ENCODE assay signal across 8 cellular contexts in the genomic region with DNA sequence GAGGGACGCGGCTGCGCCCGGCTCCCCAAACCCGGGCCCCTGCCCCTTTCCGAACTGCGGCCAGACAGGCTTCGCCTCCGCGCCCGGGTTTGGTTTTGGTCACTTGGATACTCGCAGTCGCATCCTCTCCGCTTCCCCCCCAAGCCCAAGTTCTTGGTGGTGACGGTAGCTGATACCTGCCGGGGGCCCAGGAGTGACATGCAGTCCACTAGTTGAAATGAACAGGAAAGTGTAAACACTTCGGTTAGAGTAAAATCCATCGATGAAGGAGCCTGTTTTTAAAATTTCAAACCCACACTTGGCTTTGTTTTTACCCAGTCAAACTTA. TPM values are rescaled to one million over a fixed set of nuclear protein-coding genes. Genes with fewer than 3 reads are reported as not detected.
DNase-seq lines count a peak whose midpoint lies in the region; ATAC-seq and TF ChIP-seq lines count a peak whose summit lies in the region.

No MANE protein-coding gene starts in this region.

- H3K36me3 Mint-ChIP-seq in CD14-positive monocyte, result peaks cover 2 to 5% of the 10 kb centered on the region in 2 donors

- peak overlapping the region; percentile 98 for H2AFZ ChIP-seq in GM23248

- intact Hi-C loops in CD14-positive monocyte (cut with micrococcal nuclease), result no loop called here
- intact Hi-C loops in ovary (cut with DNase I), result no loop called here

- H3K27me3 ChIP-seq in GM23248 (replicated peaks; ENCODE audit: insufficient read depth), result no peaks in the 10 kb centered on the region
- no peaks in the 10 kb centered on the region for H3K27me3 ChIP-seq in RWPE2 (ENCODE audit: insufficient read depth, poor library complexity, severe bottlenecking)
- no peaks in the 10 kb centered on the region for H3K27me3 ChIP-seq in ovary

- H3K4me3 ChIP-seq in GM23248, result peak overlapping the region; percentile 91
- H3K4me3 ChIP-seq in RWPE2 (ENCODE audit: severe bottlenecking), result peak overlapping the region; percentile 80
- H3K4me3 ChIP-seq in fibroblast of pulmonary artery (replicated peaks; ENCODE audit: low read depth, low read length), result peak overlapping the region; percentile 88
- peak overlapping the region; percentile 84 for H3K4me3 ChIP-seq in ovary

- in situ Hi-C loops in GM23248 (cut with MboI), result no loop called here

- H3K9me2 ChIP-seq in GM23248 (ENCODE audit: insufficient read depth), result no peaks in the 10 kb centered on the region

- peaks cover 9% of the 10 kb centered on the region; the same call in 1 of the 2 replicates for H3K4me1 ChIP-seq in GM23248 (ENCODE audit: insufficient read depth)
- H3K4me1 ChIP-seq in RWPE2 (ENCODE audit: insufficient read depth, poor library complexity, severe bottlenecking), result peaks cover 6% of the 10 kb centered on the region
- H3K4me1 ChIP-seq in ovary (ENCODE audit: insufficient read depth), result peaks cover 10% of the 10 kb centered on the region

- no peaks in the 10 kb centered on the region for H3K27me3 Mint-ChIP-seq in CD14-positive monocyte (ENCODE audit: low read depth in 3 of 3)

- ATAC-seq in RWPE2 (ENCODE audit: low read depth), result no peak; the same call in 2 of the 3 replicates

- H4K20me1 ChIP-seq in GM23248 (ENCODE audit: insufficient read depth), result no peaks in the 10 kb centered on the region

- DNase-seq in CD14-positive monocyte (ENCODE audit: low spot score), result no peak
- DNase-seq in GM23248, result no peak
- no peak for DNase-seq in RWPE2 (ENCODE audit: low spot score)
- no peak for DNase-seq in fibroblast of pulmonary artery (ENCODE audit: low read depth)
- peak in 1 of 5 donors; percentile 71 for DNase-seq in ovary
- DNase-seq in NOMO-1 (lab: John Stamatoyannopoulos, UW; ENCODE audit: unreplicated experiment in 2 of 2), result no peak
- no peak for DNase-seq in iPS-NIHi7 (ENCODE audit: extremely low spot score)
- DNase-seq in RPMI8226, result no peak

- H3K4me3 Mint-ChIP-seq in CD14-positive monocyte, result peak overlapping the region; percentile 93 to 94

- peaks cover 0 to 2% (median 0%) of the 10 kb centered on the region in 7 donors for H3K9me3 Mint-ChIP-seq in CD14-positive monocyte

- WGBS in GM23248 (ENCODE audit: low coverage in 1 of 2, low lambda C conversion rate in 2 of 2, missing lambda C conversion rate in 2 of 2), 2 experiments, result 0 to 1% methylated on average over 18 of the region's 18 CpGs
- WGBS in ovary, 3 donors, result 0 to 1% (median 0%) methylated on average over 18 of the region's 18 CpGs

- H3K36me3 ChIP-seq in GM23248 (ENCODE audit: low read depth) (no peaks in the 10 kb centered on the region), RWPE2 (ENCODE audit: low read depth) (0 out of 2 replicates have a peak, but pooled peaks cover 4% of the 10 kb centered on the region), ovary (no peaks in the 10 kb centered on the region)

- H3K9me3 ChIP-seq in GM23248 (ENCODE audit: low read depth) (no peaks in the 10 kb centered on the region), RWPE2 (ENCODE audit: severe bottlenecking) (no peaks in the 10 kb centered on the region), ovary (no peaks in the 10 kb centered on the region)

- H3K4me2 ChIP-seq in GM23248 (ENCODE audit: unreplicated experiment), result peak overlapping the region; percentile 88

- peak overlapping the region in 6 of 7 donors; percentile 19 to 77 (median 64) for H3K27ac Mint-ChIP-seq in CD14-positive monocyte

- no peak for TF ChIP-seq POLR2A in ovary (IDR thresholded peaks at IDR 0.05)

- H3K27ac ChIP-seq in GM23248 (peak overlapping the region; percentile 44), RWPE2 (ENCODE audit: poor library complexity, severe bottlenecking) (peak overlapping the region; percentile 32), ovary (peak overlapping the region; percentile 83 to 84)

- H3F3A ChIP-seq in GM23248 (ENCODE audit: insufficient read depth), result peaks cover 13% of the 10 kb centered on the region; the same call in 1 of the 2 replicates

- peak overlapping the region; percentile 90 for H3K9ac ChIP-seq in GM23248

- H3K79me2 ChIP-seq in GM23248 (ENCODE audit: insufficient read depth), result peaks cover 50% of the 10 kb centered on the region

- H3K4me1 Mint-ChIP-seq in CD14-positive monocyte, result peaks cover 36% of the 10 kb centered on the region

- no peak for TF ChIP-seq CTCF in CD14-positive monocyte (IDR thresholded peaks at IDR 0.05)
- TF ChIP-seq CTCF in RWPE2 (IDR thresholded peaks at IDR 0.05; ENCODE audit: poor library complexity, severe bottlenecking), result no peak
- TF ChIP-seq CTCF in fibroblast of pulmonary artery (IDR thresholded peaks at IDR 0.05; ENCODE audit: low read length, missing control alignments), result no peak
- TF ChIP-seq CTCF in ovary (IDR thresholded peaks at IDR 0.05), result no peak

- TF ChIP-seq EP300 in ovary (IDR thresholded peaks at IDR 0.05), result no peak

RNA-seq across cellular contexts. Expression of gene CNTLN, which starts 0.7 kb away (rescaled TPM):
- polyA plus RNA-seq in CD14-positive monocyte, result 1 to 10 TPM; 2.2 to 4.0 TPM
- total RNA-seq in GM23248 (2014; rRNA removed; shearing (Covaris generic)), result 7.0 and 7.2 TPM in 2 replicates
- polyA plus RNA-seq in GM23248 (2016; fragmentation: Nextera tagmentation; extraction: Ambion mirVana), result 4.8 and 4.9 TPM in 2 replicates
- total RNA-seq in ovary, result 10 to 100 TPM; 13.1 to 24.8 (median 16.8) TPM
- polyA plus RNA-seq in ovary, result 1 to 10 TPM; 8.4 to 8.6 TPM

Comparison
In these comparisons a context has a peak if more than half of its experiments do, and no peak if none do; other contexts are left out.
1. H3K27ac ChIP-seq: peak in every context shown above with its lines; median percentile 84 in ovary; 44 in GM23248; 32 in RWPE2.